8 cellular contexts compared by ENCODE assay signal in the genomic region with DNA sequence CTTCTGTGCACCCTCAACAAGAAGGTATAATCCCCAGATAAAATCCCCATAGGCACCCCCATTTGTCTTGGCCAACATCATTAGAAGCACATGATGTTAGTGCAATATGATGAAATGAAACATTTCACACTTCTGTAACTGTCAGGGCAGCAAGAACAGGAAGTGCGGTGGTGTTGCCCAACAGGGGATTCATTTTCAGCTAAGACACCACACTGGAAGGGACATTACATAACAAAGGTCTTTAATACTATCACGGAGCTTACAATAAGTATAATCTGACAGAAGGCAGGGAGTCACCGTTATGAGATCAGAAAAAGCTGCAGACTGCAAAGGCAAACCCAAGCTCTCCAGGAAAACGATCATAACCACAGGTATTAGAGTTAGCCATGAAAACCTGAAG. TPM values are rescaled to one million over a fixed set of nuclear protein-coding genes. Genes with fewer than 3 reads are reported as not detected.
DNase-seq lines count a peak whose midpoint lies in the region; ATAC-seq and TF ChIP-seq lines count a peak whose summit lies in the region.
"Had no signal": no experiment of that assay in that cellular context is flagged by ENCODE, and none has a peak within 500 bp of the region (broad histone marks: within the 10 kb centered on the region; RNA-seq: fewer than 3 reads in every experiment).

No MANE protein-coding gene starts in this region.

- TF ChIP-seq CTCF in esophagus muscularis mucosa (IDR thresholded peaks at IDR 0.05) (no peak), psoas muscle (IDR thresholded peaks at IDR 0.05) (no peak)

- no peaks in the 10 kb centered on the region for H3K27me3 ChIP-seq in esophagus muscularis mucosa
- no peaks in the 10 kb centered on the region for H3K27me3 ChIP-seq in psoas muscle (ENCODE audit: insufficient read depth in 3 of 3, low read length in 2 of 3)

- H3K36me3 ChIP-seq in esophagus muscularis mucosa (peaks cover 0 to 13% (median 12%) of the 10 kb centered on the region in 4 donors), psoas muscle (ENCODE audit: insufficient read depth in 1 of 2, low read depth in 1 of 2) (peaks cover 7 to 17% of the 10 kb centered on the region in 2 donors)

- H3K4me1 ChIP-seq in esophagus muscularis mucosa (no peaks in the 10 kb centered on the region), psoas muscle (no peaks in the 10 kb centered on the region)

- intact Hi-C loops in esophagus muscularis mucosa (cut with DNase I) (no loop called here), psoas muscle (cut with DNase I) (no loop called here)

- H3K27ac ChIP-seq in esophagus muscularis mucosa (replicated peaks in 1 of 4), result no peak overlapping the region
- no peak overlapping the region for H3K27ac ChIP-seq in psoas muscle

- DNase-seq in NOMO-1 treated with DMSO at 0.1 percent for 48 hours (lab: John Stamatoyannopoulos, UW; ENCODE audit: unreplicated experiment), result peak; percentile 97
- DNase-seq in esophagus muscularis mucosa (ENCODE audit: extremely low spot score), result peak; percentile 91
- peak; percentile 39 to 66 for DNase-seq in psoas muscle
- DNase-seq in stimulated activated CD4-positive, alpha-beta T cell treated with anti-CD3 and anti-CD28 coated beads, Interleukin-2, amount 100 ng/mL, for 48 hours, result no peak
- DNase-seq in kidney glomerular epithelial cell (lab: John Stamatoyannopoulos, UW), result no peak
- DNase-seq: activated CD4-positive, CD25-positive, alpha-beta regulatory T cell treated with anti-CD3 and anti-CD28 coated beads, Interleukin-2, amount 50 U/mL, for 72 hours; stimulated activated CD4-positive, alpha-beta T cell treated with anti-CD3 and anti-CD28 coated beads, Interleukin-1b, Interleukin-23, amount 100 ng/mL, for 48 hours had no signal

- WGBS in esophagus muscularis mucosa, result 65% methylated on average over 4 of the region's 4 CpGs
- WGBS in psoas muscle, 3 donors, result 56 to 74% (median 64%) methylated on average over 4 of the region's 4 CpGs

- no peak for TF ChIP-seq POLR2A in esophagus muscularis mucosa (IDR thresholded peaks at IDR 0.05; ENCODE audit: low read depth)

- no peak overlapping the region for H3K4me3 ChIP-seq in esophagus muscularis mucosa
- no peak overlapping the region for H3K4me3 ChIP-seq in psoas muscle

- ATAC-seq in psoas muscle, result peak; percentile 39 to 84 (median 50)

- no peaks in the 10 kb centered on the region for H3K9me3 ChIP-seq in esophagus muscularis mucosa
- no peaks in the 10 kb centered on the region for H3K9me3 ChIP-seq in psoas muscle

- TF ChIP-seq EP300 in esophagus muscularis mucosa (IDR thresholded peaks at IDR 0.05), result no peak

RNA-seq across cellular contexts. Expression of a gene that starts 2.0 kb away (rescaled TPM):
- total RNA-seq in esophagus muscularis mucosa (not detected), psoas muscle (not detected)
- polyA plus RNA-seq in psoas muscle, result not detected
- total RNA-seq: LHCN-M2 had no signal

RNA-seq across cellular contexts. Expression of a gene that starts 4.4 kb away (rescaled TPM):
- total RNA-seq in esophagus muscularis mucosa (not detected), psoas muscle (not detected)
- polyA plus RNA-seq in psoas muscle, result not detected
- total RNA-seq: LHCN-M2 had no signal

RNA-seq across cellular contexts. Expression of a gene that starts 30.8 kb away (rescaled TPM):
- not detected for total RNA-seq in esophagus muscularis mucosa
- total RNA-seq in psoas muscle, result not detected
- polyA plus RNA-seq in psoas muscle, result not detected
- total RNA-seq: LHCN-M2 had no signal

RNA-seq across cellular contexts. Expression of a gene that starts 33.5 kb away (rescaled TPM):
- total RNA-seq in esophagus muscularis mucosa, result 10 to 100 TPM; 22.6 to 39.3 (median 30.1) TPM
- 10 to 100 TPM in 3 of 4 donors, 1 to 10 TPM in 1; 9.1 to 21.6 (median 15.6) TPM for total RNA-seq in psoas muscle
- polyA plus RNA-seq in psoas muscle, result 10 to 100 TPM; 15.7 to 22.2 (median 20.1) TPM

RNA-seq across cellular contexts. Expression of a gene that starts 37.9 kb away (rescaled TPM):
- not detected for total RNA-seq in esophagus muscularis mucosa
- total RNA-seq in psoas muscle, result not detected
- polyA plus RNA-seq in psoas muscle, result under 1 TPM in 2 of 3 donors, not detected in 1; 0.03 to 0.21 TPM
- total RNA-seq: LHCN-M2 had no signal

Comparison
In these comparisons a context has a peak if more than half of its experiments do, and no peak if none do; other contexts are left out.
1. DNase-seq: peak in NOMO-1 treated with DMSO at 0.1 percent for 48 hours (single experiment), esophagus muscularis mucosa (single experiment) and psoas muscle (2 of 2); none in stimulated activated CD4-positive, alpha-beta T cell treated with anti-CD3 and anti-CD28 coated beads, Interleukin-2, amount 100 ng/mL, for 48 hours (0 of 2) and kidney glomerular epithelial cell (single experiment).